Comparison of ENCODE assay signal across 13 cellular contexts in genomic region chr3:168093790-168094189, GRCh38. TPM values are rescaled to one million over a fixed set of nuclear protein-coding genes. Genes with fewer than 3 reads are reported as not detected.
DNase-seq lines count a peak whose midpoint lies in the region; ATAC-seq, FAIRE-seq and TF ChIP-seq lines count a peak whose summit lies in the region.
"Had no signal": no experiment of that assay in that cellular context is flagged by ENCODE, and none has a peak within 500 bp of the region (broad histone marks: within the 10 kb centered on the region; RNA-seq: fewer than 3 reads in every experiment).

No MANE protein-coding gene starts in this region.

- no peaks in the 10 kb centered on the region for H3K9me3 ChIP-seq in left ventricle myocardium inferior (replicated peaks)
- H3K9me3 ChIP-seq in uterus = no peaks in the 10 kb centered on the region
- H3K9me3 ChIP-seq in pancreas = no peaks in the 10 kb centered on the region
- H3K9me3 ChIP-seq: body of pancreas had no signal

- no peaks in the 10 kb centered on the region for H3K9me3 Mint-ChIP-seq in mesothelial cell of epicardium
- no peaks in the 10 kb centered on the region for H3K9me3 Mint-ChIP-seq in endothelial cell (ENCODE audit: unreplicated experiment)
- H3K9me3 Mint-ChIP-seq: memory B cell had no signal

- FAIRE-seq in pancreas (lab: Jason Lieb, UNC) = no peak

- H3K4me1 Mint-ChIP-seq in mesothelial cell of epicardium (peaks cover 59% of the 10 kb centered on the region), endothelial cell (ENCODE audit: unreplicated experiment) (peaks cover 29% of the 10 kb centered on the region)

- intact Hi-C loops in left ventricle myocardium inferior (cut with micrococcal nuclease) = no loop called here
- intact Hi-C loops in Right ventricle myocardium inferior (cut with DNase I) = loop anchor here (2.0 to 10.0 kb wide), 2 partner anchors 41 to 71 kb away; no protein-coding TSS in a partner anchor
- intact Hi-C loops in uterus (cut with DNase I; ENCODE audit: low total_unique reads) = no loop called here
- intact Hi-C loops in pancreas (cut with DNase I) = no loop called here

- no peaks in the 10 kb centered on the region for H3K27me3 ChIP-seq in left ventricle myocardium inferior (ENCODE audit: low read depth)
- H3K27me3 ChIP-seq in uterus = no peaks in the 10 kb centered on the region
- no peaks in the 10 kb centered on the region for H3K27me3 ChIP-seq in pancreas
- H3K27me3 ChIP-seq: body of pancreas had no signal

- peaks cover 79% of the 10 kb centered on the region for H3K4me1 ChIP-seq in left ventricle myocardium inferior
- H3K4me1 ChIP-seq in uterus = peaks cover 7 to 14% of the 10 kb centered on the region in 2 donors
- H3K4me1 ChIP-seq in pancreas = peaks cover 23 to 42% (median 38%) of the 10 kb centered on the region in 3 donors

- TF ChIP-seq POLR2A in uterus (IDR thresholded peaks at IDR 0.05) = no peak

- no peaks in the 10 kb centered on the region for H3K36me3 ChIP-seq in left ventricle myocardium inferior
- H3K36me3 ChIP-seq in uterus = no peaks in the 10 kb centered on the region
- H3K36me3 ChIP-seq in pancreas = no peaks in the 10 kb centered on the region

- peak overlapping the region; percentile 89 for H3K4me3 ChIP-seq in left ventricle myocardium inferior
- H3K4me3 ChIP-seq in uterus = peak overlapping the region; percentile 1 to 87
- peak overlapping the region in 2 of 4 donors; percentile 89 to 91 for H3K4me3 ChIP-seq in pancreas

- peak overlapping the region; percentile 86 for H3K4me3 Mint-ChIP-seq in mesothelial cell of epicardium
- H3K4me3 Mint-ChIP-seq in endothelial cell (ENCODE audit: unreplicated experiment) = no peak overlapping the region

- H3K36me3 Mint-ChIP-seq in mesothelial cell of epicardium (no peaks in the 10 kb centered on the region), endothelial cell (ENCODE audit: low read depth, unreplicated experiment) (no peaks in the 10 kb centered on the region)
- H3K36me3 Mint-ChIP-seq: CD4-positive, CD25-positive, alpha-beta regulatory T cell; memory B cell had no signal

- DNase-seq in left ventricle myocardium inferior (no peak), Right ventricle myocardium inferior (ENCODE audit: missing footprints) (no peak), caudate nucleus (lab: John Stamatoyannopoulos, UW) (no peak), mesothelial cell of epicardium (ENCODE audit: low spot score in 2 of 2, unreplicated experiment in 2 of 2) (no peak), uterus (no peak), endothelial cell (ENCODE audit: low spot score) (no peak), pancreas (no peak), HK-2 (ENCODE audit: unreplicated experiment) (no peak)
- DNase-seq: activated CD4-positive, alpha-beta T cell treated with anti-CD3 and anti-CD28 coated beads for 36 hours; body of pancreas; CD4-positive, CD25-positive, alpha-beta regulatory T cell; NCI-H446 had no signal

- ATAC-seq in Right ventricle myocardium inferior (no peak), pancreas (no peak)
- ATAC-seq: activated CD4-positive, alpha-beta T cell treated with anti-CD3 and anti-CD28 coated beads for 36 hours; body of pancreas had no signal

- H3K27me3 Mint-ChIP-seq in mesothelial cell of epicardium (ENCODE audit: low read depth) (no peaks in the 10 kb centered on the region), endothelial cell (ENCODE audit: unreplicated experiment) (peaks cover 3% of the 10 kb centered on the region)
- H3K27me3 Mint-ChIP-seq: memory B cell had no signal

- 82 to 84% methylated on average over 3 of the region's 3 CpGs for WGBS in pancreas, 2 donors

- H3K27ac Mint-ChIP-seq in mesothelial cell of epicardium = peak overlapping the region; percentile 88
- H3K27ac Mint-ChIP-seq in endothelial cell (ENCODE audit: unreplicated experiment) = no peak overlapping the region
- H3K27ac Mint-ChIP-seq: CD4-positive, CD25-positive, alpha-beta regulatory T cell; memory B cell had no signal

- no peak for TF ChIP-seq CTCF in left ventricle myocardium inferior (IDR thresholded peaks at IDR 0.05; ENCODE audit: borderline replicate concordance)
- no peak for TF ChIP-seq CTCF in mesothelial cell of epicardium (IDR thresholded peaks at IDR 0.05; ENCODE audit: unreplicated experiment)
- TF ChIP-seq CTCF in uterus (IDR thresholded peaks at IDR 0.05) = no peak
- no peak for TF ChIP-seq CTCF in endothelial cell (IDR thresholded peaks at IDR 0.05; ENCODE audit: unreplicated experiment)
- TF ChIP-seq CTCF in pancreas (IDR thresholded peaks at IDR 0.05) = no peak

- H3K27ac ChIP-seq in left ventricle myocardium inferior (replicated peaks) = peak overlapping the region; percentile 98
- peak overlapping the region; percentile 20 for H3K27ac ChIP-seq in caudate nucleus (ENCODE audit: low read depth, low read length)
- peak overlapping the region in 1 of 2 donors; percentile 93 for H3K27ac ChIP-seq in uterus
- H3K27ac ChIP-seq in pancreas = no peak overlapping the region

RNA-seq across cellular contexts. Expression of gene GOLIM4, which starts 1.9 kb away (rescaled TPM):
- 74.8 TPM for total RNA-seq in left ventricle myocardium inferior
- total RNA-seq in Right ventricle myocardium inferior = 57.3 TPM
- total RNA-seq in mesothelial cell of epicardium = 88.0 to 93.7 TPM (median 90.7 TPM) in 3 replicates
- total RNA-seq in uterus = 10 to 100 TPM; 21.0 to 85.1 (median 29.7) TPM
- 35.9 TPM for total RNA-seq in endothelial cell (ENCODE audit: unreplicated experiment)
- 10 to 100 TPM in 3 of 6 donors, 1 to 10 TPM in 3; 5.6 to 17.6 (median 10.5) TPM for total RNA-seq in pancreas
- 1 to 10 TPM; 8.0 to 8.4 TPM for polyA plus RNA-seq in pancreas
- polyA plus RNA-seq: CD4-positive, CD25-positive, alpha-beta regulatory T cell had no signal

Comparison
In these comparisons a context has a peak if more than half of its experiments do, and no peak if none do; other contexts are left out.
1. H3K27ac ChIP-seq: peak in left ventricle myocardium inferior (single experiment) and caudate nucleus (single experiment); none in pancreas (0 of 4).